ENCODE assay signal across 8 cellular contexts in genomic region chr13:113759525-113760137, GRCh38. TPM values are rescaled to one million over a fixed set of nuclear protein-coding genes. Genes with fewer than 3 reads are reported as not detected.
DNase-seq lines count a peak whose midpoint lies in the region; ATAC-seq and TF ChIP-seq lines count a peak whose summit lies in the region.

No MANE protein-coding gene starts in this region.

- DNase-seq in GM06990 (ENCODE audit: extremely low read depth, insufficient read length) (no peak), NCI-H2227 (lab: John Stamatoyannopoulos, UW; ENCODE audit: unreplicated experiment) (peak; percentile 19), dermis microvascular lymphatic vessel endothelial cell (ENCODE audit: low read depth in 2 of 2) (peak; percentile 50 to 86), medulla oblongata (ENCODE audit: extremely low spot score) (peak; percentile 21), type B pancreatic cell (ENCODE audit: extremely low spot score, unreplicated experiment) (no peak), UCSD-AML1 (lab: John Stamatoyannopoulos, UW; ENCODE audit: unreplicated experiment) (no peak)

- H3K9me3 Mint-ChIP-seq in type B pancreatic cell: no peaks in the 10 kb centered on the region

- H3K27ac Mint-ChIP-seq in type B pancreatic cell: no peak overlapping the region

- peak overlapping the region; percentile 92 for H3K4me3 Mint-ChIP-seq in type B pancreatic cell

- H3K4me3 ChIP-seq in GM06990 (replicated peaks; ENCODE audit: low read depth, low read length): peak overlapping the region; percentile 55

- ATAC-seq in activated CD4-positive, CD25-positive, alpha-beta regulatory T cell treated with anti-CD3 and anti-CD28 coated beads, Interleukin-2, amount 50 U/mL, for 24 hours: no peak
- no peak for ATAC-seq in HG02642 (IDR thresholded peaks at IDR 0.05; ENCODE audit: poor library complexity, unreplicated experiment)

- peaks cover 3% of the 10 kb centered on the region for H3K27me3 ChIP-seq in GM06990 (replicated peaks; ENCODE audit: control insufficient read depth, insufficient read depth, low read length)

- peaks cover 6% of the 10 kb centered on the region for H3K4me1 Mint-ChIP-seq in type B pancreatic cell (ENCODE audit: unreplicated experiment)

- H3K27me3 Mint-ChIP-seq in type B pancreatic cell: peaks cover 56% of the 10 kb centered on the region

- TF ChIP-seq CTCF in GM06990 (IDR thresholded peaks at IDR 0.05; ENCODE audit: insufficient read depth, low read length, poor library complexity, severe bottlenecking) (no peak), type B pancreatic cell (conservative IDR thresholded peaks at IDR 0.05) (no peak)

- H3K36me3 ChIP-seq in GM06990 (ENCODE audit: control insufficient read depth, insufficient read depth, low read length): no peaks in the 10 kb centered on the region

- peaks cover 4% of the 10 kb centered on the region for H3K36me3 Mint-ChIP-seq in type B pancreatic cell

RNA-seq across cellular contexts. Expression of gene TMEM255B, which starts 0.6 kb away (rescaled TPM):
- total RNA-seq in dermis microvascular lymphatic vessel endothelial cell: 45.6 and 51.7 TPM in 2 replicates
- 0.92 and 1.9 TPM in 2 replicates for total RNA-seq in type B pancreatic cell (ENCODE audit: low replicate concordance)

Comparison
In these comparisons a context has a peak if more than half of its experiments do, and no peak if none do; other contexts are left out.
1. DNase-seq: peak in NCI-H2227 (single experiment), dermis microvascular lymphatic vessel endothelial cell (2 of 2) and medulla oblongata (single experiment); none in GM06990 (single experiment), type B pancreatic cell (single experiment) and UCSD-AML1 (single experiment).
2. RNA of gene TMEM255B, which starts 0.6 kb away (total RNA-seq): 45.6 to 51.7 TPM in dermis microvascular lymphatic vessel endothelial cell; 0.92 to 1.9 TPM in type B pancreatic cell; every median in the first group is over 10 times any median in the second.